Comparison of ENCODE assay signal across 8 cellular contexts in genomic region chr22:41367680-41368542, GRCh38. TPM values are rescaled to one million over a fixed set of nuclear protein-coding genes. Genes with fewer than 3 reads are reported as not detected.
A peak's percentile ranks its signal among the peaks of the same experiment; 100 is the strongest.
DNase-seq lines count a peak whose midpoint lies in the region; ATAC-seq and TF ChIP-seq lines count a peak whose summit lies in the region.

No MANE protein-coding gene starts in this region.

- no peaks in the 10 kb centered on the region for H3F3A ChIP-seq in PC-3 (ENCODE audit: low read length, unreplicated experiment)

- 8 to 14% (median 10%) methylated on average over 18 of the region's 18 CpGs for WGBS in ovary, 3 donors

- no peak for TF ChIP-seq EP300 in ovary (IDR thresholded peaks at IDR 0.05)

- H3K27ac ChIP-seq in BLaER1 (peak overlapping the region; percentile 56), PC-3 (ENCODE audit: low read length) (no peak overlapping the region), ovary (peak overlapping the region; percentile 50 to 60)

- no TSS peak for BruUV-seq in PC-3 (replicated peaks; lab: Mats Ljungman, UMichigan)

- H3K4me3 Mint-ChIP-seq in activated CD4-positive, alpha-beta T cell treated with anti-CD3 and anti-CD28 coated beads, Interleukin-2, amount 10 ng/mL, durations not matched to agents 24 days and 14 days, result no peak overlapping the region

- H3K27ac Mint-ChIP-seq in activated CD4-positive, alpha-beta T cell treated with anti-CD3 and anti-CD28 coated beads, Interleukin-2, amount 10 ng/mL, durations not matched to agents 24 days and 14 days, result no peak overlapping the region

- TF ChIP-seq POLR2A in ovary (IDR thresholded peaks at IDR 0.05), result peak; percentile 38

- no peaks in the 10 kb centered on the region for H3K9me2 ChIP-seq in PC-3 (replicated peaks; ENCODE audit: low read length)

- H3K4me1 ChIP-seq in BLaER1 (peaks cover 39% of the 10 kb centered on the region), PC-3 (ENCODE audit: insufficient read depth, low read length) (peaks cover 11% of the 10 kb centered on the region), ovary (ENCODE audit: insufficient read depth) (peaks cover 18% of the 10 kb centered on the region)

- peaks cover 7% of the 10 kb centered on the region for H3K27me3 Mint-ChIP-seq in activated CD4-positive, alpha-beta T cell treated with anti-CD3 and anti-CD28 coated beads, Interleukin-2, amount 10 ng/mL, durations not matched to agents 24 days and 14 days

- POLR2A ChIA-PET in PC-3 (lab: Charles Lee; ENCODE audit: unreplicated experiment), result no interaction called here

- CTCF ChIA-PET in PC-3 (lab: Charles Lee), result no interaction called here

- ATAC-seq in PC-3, result no peak; the same call in 1 of the 2 replicates
- no peak for ATAC-seq in GM19463 (IDR thresholded peaks at IDR 0.05; ENCODE audit: unreplicated experiment)

- H3K9ac ChIP-seq in BLaER1 (0 out of 2 replicates have a peak overlapping the region, but pooled peaks have one; percentile 45), PC-3 (ENCODE audit: low read length) (no peak overlapping the region)

- H2AFZ ChIP-seq in PC-3 (ENCODE audit: low read length), result peak overlapping the region; percentile 77; the same call in 1 of the 2 replicates

- H3K36me3 ChIP-seq in BLaER1 (no peaks in the 10 kb centered on the region), PC-3 (ENCODE audit: low read depth, low read length) (no peaks in the 10 kb centered on the region), ovary (no peaks in the 10 kb centered on the region)

- no peaks in the 10 kb centered on the region for H3K4me1 Mint-ChIP-seq in activated CD4-positive, alpha-beta T cell treated with anti-CD3 and anti-CD28 coated beads, Interleukin-2, amount 10 ng/mL, durations not matched to agents 24 days and 14 days

- no peaks in the 10 kb centered on the region for H3K36me3 Mint-ChIP-seq in activated CD4-positive, alpha-beta T cell treated with anti-CD3 and anti-CD28 coated beads, Interleukin-2, amount 10 ng/mL, durations not matched to agents 24 days and 14 days (ENCODE audit: low read depth)

- TF ChIP-seq CTCF in PC-3 (conservative IDR thresholded peaks at IDR 0.05; ENCODE audit: low read depth, low read length), result no peak
- no peak for TF ChIP-seq CTCF in fibroblast of mammary gland (conservative IDR thresholded peaks at IDR 0.05; ENCODE audit: control insufficient read depth, insufficient read depth, low read depth, low read length)
- peak in 1 of 3 donors; percentile 3 for TF ChIP-seq CTCF in ovary (IDR thresholded peaks at IDR 0.05)

- H3K9me3 Mint-ChIP-seq in activated CD4-positive, alpha-beta T cell treated with anti-CD3 and anti-CD28 coated beads, Interleukin-2, amount 10 ng/mL, durations not matched to agents 24 days and 14 days, result no peaks in the 10 kb centered on the region

- no peaks in the 10 kb centered on the region for H4K20me1 ChIP-seq in BLaER1
- no peaks in the 10 kb centered on the region for H4K20me1 ChIP-seq in PC-3 (ENCODE audit: low read length)

- no peak for DNase-seq in PC-3
- DNase-seq in fibroblast of mammary gland (ENCODE audit: low read depth), result peak; percentile 12
- peak; percentile 63 to 74 (median 72) for DNase-seq in ovary
- DNase-seq in central memory CD4-positive, alpha-beta T cell, result no peak
- DNase-seq in activated CD4-positive, alpha-beta T cell treated with anti-CD3 and anti-CD28 coated beads, Interleukin-2, amount 10 ng/mL, durations not matched to agents 24 days and 14 days, result no peak
- DNase-seq in activated CD4-positive, alpha-beta T cell treated with anti-CD3 and anti-CD28 coated beads for 1 hour, result no peak

- peaks cover 17% of the 10 kb centered on the region; the same call in 1 of the 2 replicates for H3K27me3 ChIP-seq in BLaER1
- no peaks in the 10 kb centered on the region for H3K27me3 ChIP-seq in PC-3 (ENCODE audit: low read length)
- H3K27me3 ChIP-seq in ovary, result no peaks in the 10 kb centered on the region

- H3K9me3 ChIP-seq in BLaER1 (no peaks in the 10 kb centered on the region), PC-3 (ENCODE audit: low read length) (no peaks in the 10 kb centered on the region), ovary (no peaks in the 10 kb centered on the region)

- H3K4me3 ChIP-seq in BLaER1, result no peak overlapping the region
- no peak overlapping the region for H3K4me3 ChIP-seq in PC-3 (ENCODE audit: low read length)
- H3K4me3 ChIP-seq in fibroblast of mammary gland (ENCODE audit: control insufficient read depth, low read depth, low read length), result peak overlapping the region; percentile 9
- H3K4me3 ChIP-seq in ovary, result peak overlapping the region; percentile 62

- no peaks in the 10 kb centered on the region for H3K79me2 ChIP-seq in PC-3 (ENCODE audit: low read length)

- peak overlapping the region; percentile 56 for H3K4me2 ChIP-seq in BLaER1
- peak overlapping the region; percentile 64 for H3K4me2 ChIP-seq in PC-3 (ENCODE audit: low read length)

- intact Hi-C loops in PC-3 (cut with micrococcal nuclease) (no loop called here), ovary (cut with DNase I) (no loop called here)
- intact Hi-C loops in activated CD4-positive, alpha-beta T cell treated with anti-CD3 and anti-CD28 coated beads, Interleukin-2, amount 10 ng/mL, durations not matched to agents 24 days and 14 days (cut with micrococcal nuclease), result no loop called here

RNA-seq across cellular contexts. Expression of gene TEF, which starts 13.8 kb away (rescaled TPM):
- 4.0 TPM in 2 replicates for total RNA-seq in PC-3 (2014; rRNA removed)
- total RNA-seq in ovary, result 10 to 100 TPM; 10.8 to 64.6 (median 49.6) TPM
- polyA plus RNA-seq in ovary, result 10 to 100 TPM; 26.2 to 42.8 TPM
- 2.0 and 2.1 TPM in 2 replicates for total RNA-seq in activated CD4-positive, alpha-beta T cell treated with anti-CD3 and anti-CD28 coated beads, Interleukin-2, amount 10 ng/mL, durations not matched to agents 24 days and 14 days

Comparison
In these comparisons a context has a peak if more than half of its experiments do, and no peak if none do; other contexts are left out.
1. H3K4me3 ChIP-seq: peak in fibroblast of mammary gland (single experiment) and ovary (single experiment); none in BLaER1 (single experiment) and PC-3 (single experiment).
2. DNase-seq: peak in fibroblast of mammary gland (single experiment) and ovary (5 of 5); none in PC-3 (single experiment), central memory CD4-positive, alpha-beta T cell (single experiment), activated CD4-positive, alpha-beta T cell treated with anti-CD3 and anti-CD28 coated beads, Interleukin-2, amount 10 ng/mL, durations not matched to agents 24 days and 14 days (single experiment) and activated CD4-positive, alpha-beta T cell treated with anti-CD3 and anti-CD28 coated beads for 1 hour (single experiment).